In the genomic region with DNA sequence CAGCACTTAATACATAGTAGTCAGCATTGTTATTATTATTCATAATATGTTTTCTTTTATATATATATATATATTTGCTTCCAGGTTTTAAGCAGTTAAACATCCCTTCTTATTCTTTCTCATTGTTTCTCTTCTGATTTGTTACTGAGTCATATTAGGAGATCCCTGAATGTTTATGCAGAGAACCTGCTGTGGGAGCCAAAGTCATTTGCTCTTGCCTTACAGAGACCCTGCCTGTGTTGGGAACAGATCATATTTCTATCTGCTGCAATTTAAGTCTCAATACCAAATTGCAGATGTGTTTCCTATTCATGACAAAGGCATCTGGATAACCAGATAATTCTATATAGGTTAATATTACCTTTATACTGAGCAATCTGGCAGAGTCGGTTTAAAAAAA, we compare ENCODE assay signal across 29 cellular contexts.
"Had no signal": no experiment of that assay in that cellular context is flagged by ENCODE, and none has a peak within 500 bp of the region (broad histone marks: within the 10 kb centered on the region; RNA-seq: fewer than 3 reads in every experiment).

No MANE protein-coding gene starts in this region.

- ATAC-seq: activated CD4-positive, alpha-beta T cell treated with anti-CD3 and anti-CD28 coated beads for 36 hours; activated T-cell treated with anti-CD3 and anti-CD28 coated beads, Interleukin-2, amount 50 U/mL, for 4 hours; effector memory CD8-positive, alpha-beta T cell; esophagus mucosa; gastroesophageal sphincter; left cardiac atrium; pancreas; right cardiac atrium; stimulated activated memory B cell treated with anti-CD40 and anti-IgM and Interleukin-4, amounts not matched to agents 10 μg/mL and 1 μg/mL and 100 μg/mL, for 72 hours had no signal

- H3K9me3 ChIP-seq: colonic mucosa, gastroesophageal sphincter, neutrophil, pancreas, stomach, suprapubic skin, tibial nerve had no signal

- H3K27me3 ChIP-seq: colonic mucosa, dorsolateral prefrontal cortex, gastroesophageal sphincter, neutrophil, pancreas, stomach, suprapubic skin, tibial nerve had no signal

- H3K27ac ChIP-seq: colonic mucosa, gastroesophageal sphincter, neutrophil, pancreas, skin epidermis, stomach, suprapubic skin, tibial nerve had no signal

- H3K4me3 ChIP-seq: colonic mucosa, dorsolateral prefrontal cortex, gastroesophageal sphincter, pancreas, skin epidermis, stomach, suprapubic skin, tibial nerve had no signal

- DNase-seq: activated B cell treated with CpG ODN at 0.5 μM for 24 hours; activated CD4-positive, alpha-beta T cell treated with anti-CD3 and anti-CD28 coated beads for 36 hours; activated CD4-positive, alpha-beta T cell treated with anti-CD3 and anti-CD28 coated beads, Interleukin-2, amount 50 U/mL, for 4 hours; activated CD8-positive, alpha-beta memory T cell treated with anti-CD3 and anti-CD28 coated beads for 24 hours; activated CD8-positive, alpha-beta memory T cell treated with anti-CD3 and anti-CD28 coated beads, Interleukin-2, amount 50 U/mL, for 4 hours; activated naive CD4-positive, alpha-beta T cell treated with Interleukin-2 at 50 U/mL for 16 hours; activated naive CD8-positive, alpha-beta T cell treated with anti-CD3 and anti-CD28 coated beads for 36 hours; activated T-cell treated with anti-CD3 and anti-CD28 coated beads, Interleukin-2, amount 50 U/mL, for 4 hours; amniotic stem cell; central memory CD4-positive, alpha-beta T cell; colonic mucosa; dorsolateral prefrontal cortex; effector memory CD8-positive, alpha-beta T cell; head of caudate nucleus; hypothalamus; left cardiac atrium; mesenchymal stem cell; pancreas; right cardiac atrium; stimulated activated CD4-positive, alpha-beta T cell treated with anti-CD3 and anti-CD28 coated beads, Interleukin-2, amount 100 ng/mL, for 24 hours; stomach; T1000 had no signal

- H3K36me3 ChIP-seq: colonic mucosa, gastroesophageal sphincter, neutrophil, pancreas, stomach, suprapubic skin, tibial nerve had no signal

- H3K4me1 ChIP-seq: colonic mucosa, gastroesophageal sphincter, pancreas, stomach, suprapubic skin, tibial nerve had no signal
